ENCODE assay signal across 9 cellular contexts in the genomic region with DNA sequence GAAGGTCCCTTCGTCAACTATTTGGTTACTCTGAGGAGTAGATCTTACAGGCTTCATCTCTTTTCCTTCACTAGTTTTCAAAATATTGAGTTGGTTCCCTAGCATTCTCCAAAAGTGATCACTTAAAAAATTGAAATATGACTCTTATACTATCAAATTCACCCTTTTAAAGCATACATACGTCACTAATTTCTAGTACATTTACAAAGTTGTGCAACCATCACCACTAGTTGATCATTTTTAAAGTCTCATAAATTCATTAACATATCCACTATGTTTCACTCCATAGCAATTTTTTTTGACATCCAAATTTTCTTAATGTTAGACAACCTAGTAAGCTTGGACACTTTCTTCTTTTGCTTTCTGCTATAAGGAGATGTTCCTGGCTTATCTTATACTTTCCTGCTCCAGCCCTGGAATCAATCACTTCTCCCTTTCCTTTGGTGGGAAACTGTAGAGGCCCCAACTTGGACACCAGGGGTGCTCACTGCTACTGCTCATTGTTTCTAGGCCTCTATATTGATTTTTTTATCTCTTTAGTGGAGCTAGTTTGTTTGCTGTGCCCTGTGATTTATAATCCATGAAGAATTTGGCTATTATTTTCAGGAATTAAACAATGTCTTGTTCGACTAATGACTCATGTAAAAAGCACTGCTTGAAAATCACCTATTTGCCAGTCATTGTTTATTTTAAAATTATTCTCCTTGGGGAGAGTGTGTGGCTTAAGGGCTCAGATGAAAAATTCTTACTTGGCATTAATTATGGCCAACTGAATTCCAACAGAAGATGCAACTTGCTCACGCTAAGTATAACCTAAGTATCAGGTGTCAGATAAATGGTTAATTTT. TPM values are rescaled to one million over a fixed set of nuclear protein-coding genes. Genes with fewer than 3 reads are reported as not detected.
DNase-seq lines count a peak whose midpoint lies in the region.
"Had no signal": no experiment of that assay in that cellular context is flagged by ENCODE, and none has a peak within 500 bp of the region (broad histone marks: within the 10 kb centered on the region; RNA-seq: fewer than 3 reads in every experiment).

No MANE protein-coding gene starts in this region.

- DNase-seq in A172 (ENCODE audit: low spot score) (peak; percentile 74), H4 (ENCODE audit: low spot score) (peak; percentile 29), adipocyte (ENCODE audit: low read depth) (peak; percentile 66), MV-4-11 (lab: John Stamatoyannopoulos, UW) (no peak), iPS-NIHi11 (ENCODE audit: low spot score) (no peak)
- no peak for DNase-seq in stimulated activated CD4-positive, alpha-beta T cell treated with anti-CD3 and anti-CD28 coated beads, Interleukin-4, amount 100 ng/mL, for 24 hours
- DNase-seq in activated effector memory CD4-positive, alpha-beta T cell treated with anti-CD3 and anti-CD28 coated beads, Interleukin-2, amount 50 U/mL, for 16 hours = no peak
- DNase-seq: nucleus accumbens had no signal

- no peaks in the 10 kb centered on the region for H3K27me3 ChIP-seq in adipocyte (replicated peaks; ENCODE audit: control insufficient read depth, insufficient read depth, low read length)
- H3K27me3 ChIP-seq in muscle layer of colon (ENCODE audit: control insufficient read depth in 1 of 2, insufficient read depth in 2 of 2, low read length in 2 of 2) = no peaks in the 10 kb centered on the region

- peaks cover 53% of the 10 kb centered on the region for H3K4me1 ChIP-seq in adipocyte (ENCODE audit: control insufficient read depth, insufficient read depth, low read length)
- peaks cover 34% of the 10 kb centered on the region for H3K4me1 ChIP-seq in muscle layer of colon (ENCODE audit: insufficient read depth, low read length)

- H3K9ac ChIP-seq in adipocyte (ENCODE audit: low read length) = peak overlapping the region; percentile 98
- no peak overlapping the region for H3K9ac ChIP-seq in muscle layer of colon (ENCODE audit: low read length)

- no peaks in the 10 kb centered on the region for H3K9me3 ChIP-seq in adipocyte (ENCODE audit: control insufficient read depth, low read length)
- H3K9me3 ChIP-seq in muscle layer of colon (ENCODE audit: low read length) = no peaks in the 10 kb centered on the region

- H3K4me3 ChIP-seq in adipocyte (ENCODE audit: low read length) (peak overlapping the region; percentile 34), muscle layer of colon (ENCODE audit: low read depth in 1 of 2, low read length in 2 of 2) (no peak overlapping the region)

- peak overlapping the region; percentile 96 for H3K27ac ChIP-seq in muscle layer of colon (ENCODE audit: low read depth, low read length)

- H3K36me3 ChIP-seq in adipocyte (ENCODE audit: control insufficient read depth, insufficient read depth, low read length, severe bottlenecking) (no peaks in the 10 kb centered on the region), muscle layer of colon (ENCODE audit: insufficient read depth, low read length) (no peaks in the 10 kb centered on the region)

RNA-seq across cellular contexts. Expression of gene ZFX, which starts 4.0 kb away (rescaled TPM):
- 35.0 and 45.7 TPM in 2 replicates for total RNA-seq in A172 (2014; rRNA removed; shearing (Covaris generic))
- total RNA-seq in H4 (2014; rRNA removed; shearing (Covaris generic)) = 27.1 and 27.2 TPM in 2 replicates

Comparison
In these comparisons a context has a peak if more than half of its experiments do, and no peak if none do; other contexts are left out.
1. DNase-seq: peak in A172 (single experiment), H4 (single experiment) and adipocyte (single experiment); none in MV-4-11 (single experiment), stimulated activated CD4-positive, alpha-beta T cell treated with anti-CD3 and anti-CD28 coated beads, Interleukin-4, amount 100 ng/mL, for 24 hours (single experiment), iPS-NIHi11 (single experiment) and activated effector memory CD4-positive, alpha-beta T cell treated with anti-CD3 and anti-CD28 coated beads, Interleukin-2, amount 50 U/mL, for 16 hours (single experiment).